Comparison of ENCODE assay signal across 23 cellular contexts in the genomic region with DNA sequence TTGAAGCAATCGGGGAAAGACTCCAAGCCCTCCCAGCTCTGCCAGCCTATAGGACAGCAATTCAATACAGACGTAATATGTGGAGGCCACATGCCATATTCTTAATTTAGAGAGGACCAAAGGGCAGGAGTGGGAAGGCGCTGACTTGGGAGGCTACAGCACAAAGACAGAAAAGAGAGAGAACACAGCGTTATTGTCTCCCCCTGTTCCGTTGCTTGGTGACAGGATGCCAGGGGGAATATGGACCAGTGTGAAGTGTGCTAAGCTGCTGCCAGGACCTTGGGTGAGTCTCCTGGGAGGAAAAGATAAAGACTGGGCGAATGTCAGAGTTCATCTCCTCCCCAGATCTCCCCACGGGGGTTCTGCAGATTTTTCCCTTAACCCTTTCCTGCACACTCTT.
"Had no signal": no experiment of that assay in that cellular context is flagged by ENCODE, and none has a peak within 500 bp of the region (broad histone marks: within the 10 kb centered on the region; RNA-seq: fewer than 3 reads in every experiment).

No MANE protein-coding gene starts in this region.

- H3K27me3 ChIP-seq: ovary, right atrium auricular region, right lobe of liver, testis, thyroid gland, upper lobe of left lung had no signal

- H3K4me1 Mint-ChIP-seq: naive B cell; natural killer cell; stimulated activated naive B cell treated with anti-CD40 and anti-IgM and Interleukin-4, amounts not matched to agents 10 μg/mL and 1 μg/mL and 100 μg/mL, for 72 hours had no signal

- H3K4me3 ChIP-seq: left ventricle myocardium inferior, lung, ovary, right atrium auricular region, right lobe of liver, skin epidermis, stomach, testis, thyroid gland, transverse colon, upper lobe of left lung had no signal

- H3K9me3 Mint-ChIP-seq: mesothelial cell of epicardium; natural killer cell; nephron progenitor cell; stimulated activated naive B cell treated with anti-CD40 and anti-IgM and Interleukin-4, amounts not matched to agents 10 μg/mL and 1 μg/mL and 100 μg/mL, for 72 hours had no signal

- H3K4me3 Mint-ChIP-seq: mesothelial cell of epicardium; naive B cell; natural killer cell; nephron progenitor cell; stimulated activated naive B cell treated with anti-CD40 and anti-IgM and Interleukin-4, amounts not matched to agents 10 μg/mL and 1 μg/mL and 100 μg/mL, for 72 hours had no signal

- H3K36me3 ChIP-seq: ovary, right atrium auricular region, right lobe of liver, stomach, thyroid gland, transverse colon, upper lobe of left lung had no signal

- H3K4me1 ChIP-seq: right atrium auricular region, right lobe of liver, testis, transverse colon had no signal

- H3K36me3 Mint-ChIP-seq: mesothelial cell of epicardium; naive B cell; natural killer cell; stimulated activated naive B cell treated with anti-CD40 and anti-IgM and Interleukin-4, amounts not matched to agents 10 μg/mL and 1 μg/mL and 100 μg/mL, for 72 hours had no signal

- H3K27ac ChIP-seq: left ventricle myocardium inferior, ovary, right atrium auricular region, right lobe of liver, skin epidermis, stomach, testis, thyroid gland, transverse colon, upper lobe of left lung had no signal

- H3K9me3 ChIP-seq: left ventricle myocardium inferior, ovary, right atrium auricular region, right lobe of liver, stomach, testis, thyroid gland, transverse colon, upper lobe of left lung had no signal

- DNase-seq: left ventricle myocardium inferior; mesendoderm; naive B cell; natural killer cell; nephron progenitor cell; ovary; right lobe of liver; stimulated activated CD4-positive, alpha-beta T cell treated with anti-CD3 and anti-CD28 coated beads, Interleukin-12 subunit alpha, Interleukin-12 subunit beta, amount 100 ng/mL, for 4 hours; stimulated activated CD4-positive, alpha-beta T cell treated with anti-CD3 and anti-CD28 coated beads, Interleukin-15, amount 100 ng/mL, for 24 hours; stimulated activated CD4-positive, alpha-beta T cell treated with anti-CD3 and anti-CD28 coated beads, Interleukin-2, amount 100 ng/mL, for 24 hours; stimulated activated CD4-positive, alpha-beta T cell treated with anti-CD3 and anti-CD28 coated beads, Interleukin-4, amount 100 ng/mL, for 1 hour; stimulated activated naive B cell treated with anti-CD40 and anti-IgM and Interleukin-4, amounts not matched to agents 10 μg/mL and 1 μg/mL and 100 μg/mL, for 72 hours; stimulated activated naive CD8-positive, alpha-beta T cell treated with anti-CD3 and anti-CD28 coated beads, Interleukin-15, Interleukin-2, amounts not matched to agents 100 U/mL and 50 U/mL, for 24 hours; stomach; testis; thyroid gland; transverse colon; upper lobe of left lung had no signal

- ATAC-seq: natural killer cell; right lobe of liver; stimulated activated naive B cell treated with anti-CD40 and anti-IgM and Interleukin-4, amounts not matched to agents 10 μg/mL and 1 μg/mL and 100 μg/mL, for 72 hours; stimulated activated naive CD8-positive, alpha-beta T cell treated with anti-CD3 and anti-CD28 coated beads, Interleukin-15, Interleukin-2, amounts not matched to agents 100 U/mL and 50 U/mL, for 24 hours had no signal

- H3K27ac Mint-ChIP-seq: mesothelial cell of epicardium; naive B cell; natural killer cell; progenitor cell of endocrine pancreas; stimulated activated naive B cell treated with anti-CD40 and anti-IgM and Interleukin-4, amounts not matched to agents 10 μg/mL and 1 μg/mL and 100 μg/mL, for 72 hours had no signal
